31 cellular contexts compared by ENCODE assay signal in genomic region chr9:7762600-7762999, GRCh38.
"Had no signal": no experiment of that assay in that cellular context is flagged by ENCODE, and none has a peak within 500 bp of the region (broad histone marks: within the 10 kb centered on the region; RNA-seq: fewer than 3 reads in every experiment).

No MANE protein-coding gene starts in this region.

- ATAC-seq: Right ventricle myocardium inferior, SK-N-SH treated with all-trans-retinoic acid at 6 μM for 48 hours had no signal

- H3K27me3 Mint-ChIP-seq: activated CD4-positive, alpha-beta memory T cell treated with anti-CD3 and anti-CD28 coated beads for 36 hours; activated naive CD4-positive, alpha-beta T cell treated with anti-CD3 and anti-CD28 coated beads, Interleukin-2, amount 10 ng/mL, durations not matched to agents 7 days and 5 days; activated naive CD8-positive, alpha-beta T cell had no signal

- H3K27me3 ChIP-seq: ascending aorta, cardiac muscle cell had no signal

- H3K27ac ChIP-seq: ascending aorta, cardiac muscle cell, KMS-11, PC-9, RWPE1, VCaP had no signal

- H3K4me3 ChIP-seq: ascending aorta, cardiac muscle cell, PC-9 had no signal

- DNase-seq: activated B cell treated with CpG ODN at 0.5 μM for 24 hours; activated CD4-positive, alpha-beta memory T cell treated with anti-CD3 and anti-CD28 coated beads for 36 hours; activated CD4-positive, alpha-beta T cell treated with anti-CD3 and anti-CD28 coated beads for 4 hours; activated CD4-positive, alpha-beta T cell treated with anti-CD3 and anti-CD28 coated beads, Interleukin-2, amount 50 U/mL, for 1 hour; activated CD4-positive, CD25-positive, alpha-beta regulatory T cell treated with anti-CD3 and anti-CD28 coated beads, Interleukin-2, amount 50 U/mL, for 72 hours; activated CD8-positive, alpha-beta memory T cell treated with anti-CD3 and anti-CD28 coated beads, Interleukin-2, amount 50 U/mL, for 4 hours; activated effector memory CD4-positive, alpha-beta T cell treated with Interleukin-2 at 50 U/mL for 16 hours; activated naive CD4-positive, alpha-beta T cell treated with anti-CD3 and anti-CD28 coated beads, Interleukin-2, amount 10 ng/mL, durations not matched to agents 7 days and 5 days; activated T-cell treated with anti-CD3 and anti-CD28 coated beads for 4 hours; activated T-cell treated with anti-CD3 and anti-CD28 coated beads, Interleukin-2, amount 50 U/mL, for 48 hours; amygdala; MM.1S; NCI-H1092; NCI-H1436 treated with DMSO at 0.1 percent for 48 hours; NCI-H1694 treated with DMSO at 0.1 percent for 48 hours; NCI-H2029; NCI-H345; PC-9; SIG-M5; SW 1271; T-helper 1 cell; T-helper 2 cell; T-helper 9 cell had no signal

- H3K4me2 ChIP-seq: KMS-11, PC-9 had no signal

- H3K4me1 ChIP-seq: ascending aorta had no signal

- H3K36me3 Mint-ChIP-seq: activated CD4-positive, alpha-beta memory T cell treated with anti-CD3 and anti-CD28 coated beads for 36 hours; activated naive CD4-positive, alpha-beta T cell treated with anti-CD3 and anti-CD28 coated beads, Interleukin-2, amount 10 ng/mL, durations not matched to agents 7 days and 5 days had no signal

- H2AFZ ChIP-seq: PC-9 had no signal

- H3K9ac ChIP-seq: KMS-11 had no signal

- H3K27ac Mint-ChIP-seq: activated B cell treated with CpG ODN at 0.5 μM for 24 hours; activated CD4-positive, alpha-beta memory T cell treated with anti-CD3 and anti-CD28 coated beads for 36 hours; activated naive CD4-positive, alpha-beta T cell treated with anti-CD3 and anti-CD28 coated beads, Interleukin-2, amount 10 ng/mL, durations not matched to agents 7 days and 5 days; activated naive CD8-positive, alpha-beta T cell had no signal

- H3K4me3 Mint-ChIP-seq: activated B cell treated with CpG ODN at 0.5 μM for 24 hours; activated CD4-positive, alpha-beta memory T cell treated with anti-CD3 and anti-CD28 coated beads for 36 hours; activated naive CD4-positive, alpha-beta T cell treated with anti-CD3 and anti-CD28 coated beads, Interleukin-2, amount 10 ng/mL, durations not matched to agents 7 days and 5 days; activated naive CD8-positive, alpha-beta T cell had no signal

- H3K4me1 Mint-ChIP-seq: activated naive CD4-positive, alpha-beta T cell treated with anti-CD3 and anti-CD28 coated beads, Interleukin-2, amount 10 ng/mL, durations not matched to agents 7 days and 5 days had no signal
